17 cellular contexts compared by ENCODE assay signal in the genomic region with DNA sequence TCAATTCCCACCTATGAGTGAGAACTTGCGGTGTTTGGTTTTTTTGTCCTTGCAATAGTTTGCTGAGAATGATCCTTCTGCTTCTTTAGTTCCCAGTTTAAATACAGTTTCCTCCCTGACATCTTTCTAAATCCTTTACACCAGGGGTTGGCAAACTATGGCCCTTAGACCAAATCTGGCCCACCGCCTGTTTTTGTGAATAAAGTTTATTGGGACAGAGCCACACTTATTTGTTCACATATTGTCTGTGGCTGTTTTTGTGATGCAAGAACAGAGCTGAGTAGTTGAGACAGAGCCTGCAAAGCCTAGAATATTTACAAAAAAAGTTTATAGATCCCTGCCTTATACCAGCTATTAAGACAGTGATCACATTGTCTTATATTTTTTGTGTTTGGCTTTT. TPM values are rescaled to one million over a fixed set of nuclear protein-coding genes. Genes with fewer than 3 reads are reported as not detected.
DNase-seq lines count a peak whose midpoint lies in the region; ATAC-seq and TF ChIP-seq lines count a peak whose summit lies in the region.
"Had no signal": no experiment of that assay in that cellular context is flagged by ENCODE, and none has a peak within 500 bp of the region (broad histone marks: within the 10 kb centered on the region; RNA-seq: fewer than 3 reads in every experiment).

No MANE protein-coding gene starts in this region.

- no peak overlapping the region for H3K27ac ChIP-seq in RWPE1
- H3K27ac ChIP-seq in vagina, result no peak overlapping the region
- H3K27ac ChIP-seq: BLaER1 treated with 17β-estradiol and CSF1 and Interleukin-3, amounts not matched to agents 10 nM and 100 nM had no signal

- intact Hi-C loops in vagina (cut with DNase I), result no loop called here

- H3K36me3 Mint-ChIP-seq in T-helper 17 cell (ENCODE audit: low read depth), result peaks cover 2% of the 10 kb centered on the region
- H3K36me3 Mint-ChIP-seq: CD8-positive, alpha-beta T cell had no signal

- no peak for ATAC-seq in T-helper 17 cell
- ATAC-seq: CD8-positive, alpha-beta T cell had no signal

- H3K4me1 ChIP-seq in vagina, result no peaks in the 10 kb centered on the region

- DNase-seq in Ammon's horn (ENCODE audit: low spot score) (peak; percentile 6), T-helper 17 cell (no peak), fibroblast of mammary gland (ENCODE audit: low read depth) (peak; percentile 12), pons (ENCODE audit: low spot score) (peak; percentile 4), germinal center (ENCODE audit: low spot score) (no peak), RWPE1 (ENCODE audit: low spot score) (no peak), vagina (ENCODE audit: extremely low spot score in 2 of 2) (no peak)
- DNase-seq: 8988T; Calu3; CD8-positive, alpha-beta T cell; DMS79 treated with DMSO at 0.1 percent for 48 hours; GF-D8; H9 had no signal

- no peak overlapping the region for H3K4me3 Mint-ChIP-seq in T-helper 17 cell
- H3K4me3 Mint-ChIP-seq: B cell; CD8-positive, alpha-beta T cell; H9 had no signal

- CTCF ChIA-PET in RWPE1 (lab: Yijun Ruan, JAX), result no interaction called here

- H3K9me3 ChIP-seq in T-helper 17 cell (ENCODE audit: control insufficient read depth, low read length, poor library complexity, severe bottlenecking), result no peaks in the 10 kb centered on the region
- no peaks in the 10 kb centered on the region for H3K9me3 ChIP-seq in vagina

- TF ChIP-seq CTCF in fibroblast of mammary gland (conservative IDR thresholded peaks at IDR 0.05; ENCODE audit: control insufficient read depth, insufficient read depth, low read depth, low read length) (no peak), RWPE1 (conservative IDR thresholded peaks at IDR 0.05; ENCODE audit: low read depth) (no peak), vagina (IDR thresholded peaks at IDR 0.05) (no peak)

- H3K27ac Mint-ChIP-seq in T-helper 17 cell, result peak overlapping the region; percentile 14
- H3K27ac Mint-ChIP-seq: B cell; CD8-positive, alpha-beta T cell; H9 had no signal

- H3K27me3 Mint-ChIP-seq in T-helper 17 cell, result no peaks in the 10 kb centered on the region

- no peaks in the 10 kb centered on the region for H3K27me3 ChIP-seq in vagina
- H3K27me3 ChIP-seq: BLaER1 treated with 17β-estradiol and CSF1 and Interleukin-3, amounts not matched to agents 10 nM and 100 nM had no signal

- H3K36me3 ChIP-seq in vagina, result no peaks in the 10 kb centered on the region
- H3K36me3 ChIP-seq: BLaER1 treated with 17β-estradiol and CSF1 and Interleukin-3, amounts not matched to agents 10 nM and 100 nM had no signal

- POLR2A ChIA-PET in RWPE1 (lab: Yijun Ruan, JAX; ENCODE audit: low non-redundant PET), result no interaction called here

- H3K4me1 Mint-ChIP-seq in T-helper 17 cell, result no peaks in the 10 kb centered on the region
- H3K4me1 Mint-ChIP-seq: H9 had no signal

- TF ChIP-seq POLR2A in vagina (IDR thresholded peaks at IDR 0.05), result no peak

- H3K4me3 ChIP-seq in fibroblast of mammary gland (ENCODE audit: control insufficient read depth, low read depth, low read length) (no peak overlapping the region), vagina (no peak overlapping the region)
- H3K4me3 ChIP-seq: BLaER1 treated with 17β-estradiol and CSF1 and Interleukin-3, amounts not matched to agents 10 nM and 100 nM had no signal

RNA-seq across cellular contexts. Expression of gene SERPINA10, which starts 53.7 kb away (rescaled TPM):
- total RNA-seq in T-helper 17 cell, result not detected
- not detected for total RNA-seq in vagina
- total RNA-seq: A673; B cell; Calu3; CD8-positive, alpha-beta T cell; H1; H9 had no signal

Comparison
In these comparisons a context has a peak if more than half of its experiments do, and no peak if none do; other contexts are left out.
1. DNase-seq: peak in Ammon's horn (single experiment), fibroblast of mammary gland (single experiment) and pons (single experiment); none in T-helper 17 cell (0 of 3), germinal center (single experiment), RWPE1 (single experiment) and vagina (0 of 2).